Comparison of ENCODE assay signal across 1 cellular context in the genomic region with DNA sequence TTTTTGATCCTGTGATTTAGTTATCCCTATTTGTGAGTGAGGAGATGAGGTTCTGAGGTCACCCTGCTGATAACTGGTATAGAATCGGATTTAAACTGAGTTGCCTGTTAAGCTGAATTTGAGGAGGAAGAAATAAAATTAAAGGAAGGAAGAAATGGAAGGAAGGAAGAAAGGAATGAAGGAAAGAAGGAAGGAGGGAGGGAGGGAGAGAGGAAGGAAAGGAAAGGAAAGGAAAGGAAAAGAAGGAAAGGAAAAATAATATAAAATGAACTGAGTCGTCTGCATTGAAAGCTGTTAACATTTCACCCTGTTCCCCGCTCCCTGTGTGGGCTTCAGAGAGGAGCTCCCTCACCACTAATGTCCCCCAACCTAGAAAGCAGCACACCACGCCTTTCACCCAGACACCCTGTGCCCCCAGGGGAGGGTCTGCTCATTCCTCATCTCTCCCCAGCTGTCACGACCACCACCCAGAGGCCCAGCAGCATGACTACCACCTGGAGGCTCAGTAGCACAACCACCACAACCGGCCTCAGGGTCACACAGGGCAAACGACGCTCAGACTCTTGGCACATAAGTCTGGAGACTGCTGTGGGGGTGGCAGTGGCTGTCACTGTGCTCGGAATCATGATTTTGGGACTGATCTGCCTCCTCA.
TF ChIP-seq lines count a peak whose summit lies in the region.

No MANE protein-coding gene starts in this region.

TF ChIP-seq in IMR-90, 13 proteins besides CTCF, POLR2A, EP300 and RAD21:
- TF ChIP-seq CEBPB (IDR thresholded peaks at IDR 0.05; ENCODE audit: low read depth, low read length) (no peak), FOS (IDR thresholded peaks at IDR 0.05; ENCODE audit: low read depth, low read length) (no peak), MAZ (IDR thresholded peaks at IDR 0.05; ENCODE audit: borderline replicate concordance, low read depth, low read length) (no peak), SMC3 (IDR thresholded peaks at IDR 0.05; ENCODE audit: low read depth, low read length) (no peak), MAFK (IDR thresholded peaks at IDR 0.05; ENCODE audit: low read depth, low read length) (no peak), BHLHE40 (IDR thresholded peaks at IDR 0.05; ENCODE audit: low read depth, low read length) (no peak), MXI1 (IDR thresholded peaks at IDR 0.05; ENCODE audit: borderline replicate concordance, low read depth, low read length) (no peak), NFE2L2 (IDR thresholded peaks at IDR 0.05; ENCODE audit: low read depth, low read length) (no peak), CHD1 (IDR thresholded peaks at IDR 0.05; ENCODE audit: low read depth, low read length) (no peak), RCOR1 (IDR thresholded peaks at IDR 0.05; ENCODE audit: insufficient replicate concordance, low read length) (no peak), RFX5 (IDR thresholded peaks at IDR 0.05; ENCODE audit: low read depth, low read length) (no peak)
- TF ChIP-seq, protein P1, sequence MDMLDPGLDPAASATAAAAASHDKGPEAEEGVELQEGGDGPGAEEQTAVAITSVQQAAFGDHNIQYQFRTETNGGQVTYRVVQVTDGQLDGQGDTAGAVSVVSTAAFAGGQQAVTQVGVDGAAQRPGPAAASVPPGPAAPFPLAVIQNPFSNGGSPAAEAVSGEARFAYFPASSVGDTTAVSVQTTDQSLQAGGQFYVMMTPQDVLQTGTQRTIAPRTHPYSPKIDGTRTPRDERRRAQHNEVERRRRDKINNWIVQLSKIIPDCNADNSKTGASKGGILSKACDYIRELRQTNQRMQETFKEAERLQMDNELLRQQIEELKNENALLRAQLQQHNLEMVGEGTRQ (IDR thresholded peaks at IDR 0.05; ENCODE audit: low read depth, low read length), result no peak
- TF ChIP-seq, protein P2, sequence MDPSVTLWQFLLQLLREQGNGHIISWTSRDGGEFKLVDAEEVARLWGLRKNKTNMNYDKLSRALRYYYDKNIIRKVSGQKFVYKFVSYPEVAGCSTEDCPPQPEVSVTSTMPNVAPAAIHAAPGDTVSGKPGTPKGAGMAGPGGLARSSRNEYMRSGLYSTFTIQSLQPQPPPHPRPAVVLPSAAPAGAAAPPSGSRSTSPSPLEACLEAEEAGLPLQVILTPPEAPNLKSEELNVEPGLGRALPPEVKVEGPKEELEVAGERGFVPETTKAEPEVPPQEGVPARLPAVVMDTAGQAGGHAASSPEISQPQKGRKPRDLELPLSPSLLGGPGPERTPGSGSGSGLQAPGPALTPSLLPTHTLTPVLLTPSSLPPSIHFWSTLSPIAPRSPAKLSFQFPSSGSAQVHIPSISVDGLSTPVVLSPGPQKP (IDR thresholded peaks at IDR 0.05; ENCODE audit: borderline replicate concordance, low read depth, low read length), result no peak
